In the genomic region with DNA sequence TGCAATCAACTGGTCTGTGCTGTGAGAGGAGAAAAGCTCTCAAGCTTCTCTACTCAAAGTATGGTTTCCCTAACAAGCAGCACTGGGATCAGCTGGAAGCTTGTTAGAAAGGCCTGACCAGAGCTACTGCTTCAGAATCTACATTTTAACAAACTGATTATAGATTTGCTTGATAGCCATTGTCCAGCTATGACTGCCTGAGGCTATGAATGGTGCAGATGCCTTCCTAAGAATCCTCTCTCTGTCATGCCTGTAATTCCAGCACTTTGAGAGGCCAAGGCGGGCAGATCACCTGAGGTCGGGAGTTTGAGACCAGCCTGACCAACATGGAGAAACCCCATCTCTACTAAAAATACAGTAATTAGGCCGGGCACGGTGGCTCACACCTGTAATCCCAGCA, we compare ENCODE assay signal across 27 cellular contexts. TPM values are rescaled to one million over a fixed set of nuclear protein-coding genes. Genes with fewer than 3 reads are reported as not detected.
"Had no signal": no experiment of that assay in that cellular context is flagged by ENCODE, and none has a peak within 500 bp of the region (broad histone marks: within the 10 kb centered on the region; RNA-seq: fewer than 3 reads in every experiment).

No MANE protein-coding gene starts in this region.

- ATAC-seq: stimulated activated effector memory CD8-positive, alpha-beta T cell treated with anti-CD3 and anti-CD28 coated beads, Interleukin-12 subunit alpha, Interleukin-12 subunit beta, amount 100 ng/mL, for 72 hours; stimulated activated memory B cell treated with anti-CD40 and anti-IgM and Interleukin-4, amounts not matched to agents 10 μg/mL and 1 μg/mL and 100 μg/mL, for 72 hours; stimulated activated naive B cell treated with anti-CD40 and anti-IgM and Interleukin-4, amounts not matched to agents 10 μg/mL and 1 μg/mL and 100 μg/mL, for 72 hours; stimulated activated naive CD8-positive, alpha-beta T cell treated with anti-CD3 and anti-CD28 coated beads, Interleukin-15, amount 100 ng/mL, for 72 hours; stimulated activated naive CD8-positive, alpha-beta T cell treated with anti-CD3 and anti-CD28 coated beads, Interleukin-15, Interleukin-2, amounts not matched to agents 100 U/mL and 50 U/mL, for 24 hours; upper lobe of right lung had no signal

- H3K36me3 ChIP-seq: stomach, suprapubic skin, thoracic aorta, thyroid gland, tibial artery, tibial nerve, transverse colon, upper lobe of left lung, upper lobe of right lung, uterus, vagina had no signal

- H3K36me3 Mint-ChIP-seq: stimulated activated effector memory CD8-positive, alpha-beta T cell treated with anti-CD3 and anti-CD28 coated beads, Interleukin-12 subunit alpha, Interleukin-12 subunit beta, amount 100 ng/mL, for 72 hours; stimulated activated memory B cell treated with anti-CD40 and anti-IgM and Interleukin-4, amounts not matched to agents 10 μg/mL and 1 μg/mL and 100 μg/mL, for 72 hours; stimulated activated naive B cell treated with anti-CD40 and anti-IgM and Interleukin-4, amounts not matched to agents 10 μg/mL and 1 μg/mL and 100 μg/mL, for 72 hours; type B pancreatic cell had no signal

- H3K9me3 Mint-ChIP-seq: stimulated activated effector memory CD8-positive, alpha-beta T cell treated with anti-CD3 and anti-CD28 coated beads, Interleukin-12 subunit alpha, Interleukin-12 subunit beta, amount 100 ng/mL, for 72 hours; stimulated activated memory B cell treated with anti-CD40 and anti-IgM and Interleukin-4, amounts not matched to agents 10 μg/mL and 1 μg/mL and 100 μg/mL, for 72 hours; stimulated activated naive B cell treated with anti-CD40 and anti-IgM and Interleukin-4, amounts not matched to agents 10 μg/mL and 1 μg/mL and 100 μg/mL, for 72 hours; stimulated activated naive CD8-positive, alpha-beta T cell treated with anti-CD3 and anti-CD28 coated beads, Interleukin-15, amount 100 ng/mL, for 72 hours; stimulated activated naive CD8-positive, alpha-beta T cell treated with anti-CD3 and anti-CD28 coated beads, Interleukin-15, Interleukin-2, amounts not matched to agents 100 ng/mL and 50 ng/mL, for 24 hours; type B pancreatic cell had no signal

- H3K27ac ChIP-seq: stomach, suprapubic skin, testis, thoracic aorta, thyroid gland, tibial artery, tibial nerve, transverse colon, upper lobe of left lung, upper lobe of right lung, uterus, vagina had no signal

- H3K4me1 Mint-ChIP-seq: stimulated activated effector memory CD8-positive, alpha-beta T cell treated with anti-CD3 and anti-CD28 coated beads, Interleukin-12 subunit alpha, Interleukin-12 subunit beta, amount 100 ng/mL, for 72 hours; stimulated activated memory B cell treated with anti-CD40 and anti-IgM and Interleukin-4, amounts not matched to agents 10 μg/mL and 1 μg/mL and 100 μg/mL, for 72 hours; stimulated activated naive B cell treated with anti-CD40 and anti-IgM and Interleukin-4, amounts not matched to agents 10 μg/mL and 1 μg/mL and 100 μg/mL, for 72 hours; stimulated activated naive CD8-positive, alpha-beta T cell treated with anti-CD3 and anti-CD28 coated beads, Interleukin-15, amount 100 ng/mL, for 72 hours had no signal

- H3K27ac Mint-ChIP-seq: stimulated activated effector memory CD8-positive, alpha-beta T cell treated with anti-CD3 and anti-CD28 coated beads, Interleukin-12 subunit alpha, Interleukin-12 subunit beta, amount 100 ng/mL, for 72 hours; stimulated activated memory B cell treated with anti-CD40 and anti-IgM and Interleukin-4, amounts not matched to agents 10 μg/mL and 1 μg/mL and 100 μg/mL, for 72 hours; stimulated activated naive B cell treated with anti-CD40 and anti-IgM and Interleukin-4, amounts not matched to agents 10 μg/mL and 1 μg/mL and 100 μg/mL, for 72 hours; stimulated activated naive CD8-positive, alpha-beta T cell treated with anti-CD3 and anti-CD28 coated beads, Interleukin-15, amount 100 ng/mL, for 72 hours; stimulated activated naive CD8-positive, alpha-beta T cell treated with anti-CD3 and anti-CD28 coated beads, Interleukin-15, Interleukin-2, amounts not matched to agents 100 ng/mL and 50 ng/mL, for 24 hours; type B pancreatic cell had no signal

- H3K4me1 ChIP-seq: suprapubic skin, testis, thyroid gland, tibial artery, tibial nerve, transverse colon, upper lobe of left lung, upper lobe of right lung, uterus, vagina had no signal

- DNase-seq: stimulated activated CD4-positive, alpha-beta T cell treated with anti-CD3 and anti-CD28 coated beads, Interleukin-2, amount 100 ng/mL, for 48 hours; stimulated activated CD4-positive, alpha-beta T cell treated with anti-CD3 and anti-CD28 coated beads, Interleukin-4, amount 100 ng/mL, for 1 hour; stimulated activated CD4-positive, alpha-beta T cell treated with anti-CD3 and anti-CD28 coated beads, Interleukin-4, amount 100 ng/mL, for 24 hours; stimulated activated CD4-positive, alpha-beta T cell treated with anti-CD3 and anti-CD28 coated beads, Interleukin-4, amount 100 ng/mL, for 4 hours; stimulated activated CD8-positive, alpha-beta memory T cell treated with anti-CD3 and anti-CD28 coated beads, Interleukin-4, amount 100 ng/mL, for 48 hours; stimulated activated naive B cell treated with anti-CD40 and anti-IgM and Interleukin-4, amounts not matched to agents 10 μg/mL and 1 μg/mL and 100 μg/mL, for 72 hours; stimulated activated naive CD4-positive, alpha-beta T cell; stimulated activated naive CD4-positive, alpha-beta T cell treated with Interleukin-2 at 50 U/mL for 16 hours; stimulated activated naive CD8-positive, alpha-beta T cell treated with anti-CD3 and anti-CD28 coated beads, Interleukin-15, amount 100 ng/mL, for 72 hours; stimulated activated naive CD8-positive, alpha-beta T cell treated with anti-CD3 and anti-CD28 coated beads, Interleukin-15, Interleukin-2, amounts not matched to agents 100 U/mL and 50 U/mL, for 24 hours; stomach; substantia nigra; testis; thyroid gland; tibial artery; transverse colon; upper lobe of left lung; upper lobe of right lung; uterus had no signal

- H3K27me3 Mint-ChIP-seq: stimulated activated memory B cell treated with anti-CD40 and anti-IgM and Interleukin-4, amounts not matched to agents 10 μg/mL and 1 μg/mL and 100 μg/mL, for 72 hours; stimulated activated naive CD8-positive, alpha-beta T cell treated with anti-CD3 and anti-CD28 coated beads, Interleukin-15, amount 100 ng/mL, for 72 hours; type B pancreatic cell had no signal

- H3K9me3 ChIP-seq: stomach, suprapubic skin, testis, thoracic aorta, thyroid gland, tibial artery, tibial nerve, transverse colon, upper lobe of left lung, upper lobe of right lung, uterus, vagina had no signal

- H3K4me3 Mint-ChIP-seq: stimulated activated effector memory CD8-positive, alpha-beta T cell treated with anti-CD3 and anti-CD28 coated beads, Interleukin-12 subunit alpha, Interleukin-12 subunit beta, amount 100 ng/mL, for 72 hours; stimulated activated memory B cell treated with anti-CD40 and anti-IgM and Interleukin-4, amounts not matched to agents 10 μg/mL and 1 μg/mL and 100 μg/mL, for 72 hours; stimulated activated naive B cell treated with anti-CD40 and anti-IgM and Interleukin-4, amounts not matched to agents 10 μg/mL and 1 μg/mL and 100 μg/mL, for 72 hours; stimulated activated naive CD8-positive, alpha-beta T cell treated with anti-CD3 and anti-CD28 coated beads, Interleukin-15, amount 100 ng/mL, for 72 hours; stimulated activated naive CD8-positive, alpha-beta T cell treated with anti-CD3 and anti-CD28 coated beads, Interleukin-15, Interleukin-2, amounts not matched to agents 100 ng/mL and 50 ng/mL, for 24 hours; type B pancreatic cell had no signal

- H3K4me3 ChIP-seq: stomach, suprapubic skin, testis, thoracic aorta, thyroid gland, tibial artery, tibial nerve, transverse colon, upper lobe of left lung, upper lobe of right lung, uterus, vagina had no signal

- H3K27me3 ChIP-seq: stomach, suprapubic skin, testis, thyroid gland, tibial nerve, transverse colon, upper lobe of left lung, upper lobe of right lung, uterus, vagina had no signal

RNA-seq across cellular contexts. Expression of gene PKD1L3, which starts 28.6 kb away (rescaled TPM):
- total RNA-seq: vagina had no signal
